ENCODE assay signal across 16 cellular contexts in the genomic region with DNA sequence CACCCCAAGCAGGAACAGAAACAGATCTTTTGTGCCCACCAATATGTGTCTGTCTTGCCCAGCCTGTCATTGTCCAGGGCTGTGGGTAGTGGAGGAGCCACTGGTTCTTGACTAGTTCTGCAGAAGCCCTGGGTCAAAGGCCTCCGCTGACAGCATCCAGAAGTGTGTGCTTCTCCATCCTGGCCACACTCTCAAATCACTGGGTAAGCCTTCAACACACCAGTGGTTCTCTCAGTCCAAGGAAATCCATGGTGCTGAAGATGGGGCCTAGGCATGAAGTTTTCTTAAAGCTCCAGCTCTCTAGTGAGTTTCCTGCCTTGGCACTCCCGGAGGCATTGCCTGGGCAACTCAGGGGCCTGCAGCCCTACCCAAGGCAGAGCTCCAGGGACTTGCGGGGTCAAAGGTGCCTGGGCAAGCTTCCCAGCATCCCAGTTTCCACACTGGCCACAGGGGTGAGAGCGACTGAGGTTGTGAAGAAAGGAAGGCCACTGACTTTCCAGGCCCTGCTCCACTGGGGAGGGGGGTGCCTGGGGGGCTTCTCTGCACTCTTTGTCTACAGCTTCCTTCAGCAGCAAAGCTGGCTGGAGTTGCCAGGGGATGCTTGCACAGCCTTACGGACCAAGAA. TPM values are rescaled to one million over a fixed set of nuclear protein-coding genes. Genes with fewer than 3 reads are reported as not detected.
DNase-seq lines count a peak whose midpoint lies in the region; ATAC-seq and TF ChIP-seq lines count a peak whose summit lies in the region.
"Had no signal": no experiment of that assay in that cellular context is flagged by ENCODE, and none has a peak within 500 bp of the region (broad histone marks: within the 10 kb centered on the region; RNA-seq: fewer than 3 reads in every experiment).

No MANE protein-coding gene starts in this region.

- H3K4ac ChIP-seq in neuronal stem cell (ENCODE audit: low read length) = no peak overlapping the region

- no peaks in the 10 kb centered on the region for H3K9me3 ChIP-seq in neuronal stem cell (replicated peaks in 1 of 2; ENCODE audit: control insufficient read depth in 2 of 2, insufficient read depth in 1 of 2, low read depth in 1 of 2, low read length in 2 of 2)
- H3K9me3 ChIP-seq in neural progenitor cell (ENCODE audit: low read depth) = no peaks in the 10 kb centered on the region

- H3K4me1 ChIP-seq in neuronal stem cell (ENCODE audit: control insufficient read depth in 2 of 2, insufficient read depth in 1 of 2, low read depth in 1 of 2, low read length in 2 of 2) (peaks cover 9 to 11% of the 10 kb centered on the region in 2 donors), neural progenitor cell (peaks cover 7% of the 10 kb centered on the region)

- no peaks in the 10 kb centered on the region for H3K79me2 ChIP-seq in neural progenitor cell (ENCODE audit: low read depth)

- no peaks in the 10 kb centered on the region for H3K79me1 ChIP-seq in neuronal stem cell (ENCODE audit: low read depth, low read length)

- H3K9ac ChIP-seq in neuronal stem cell (ENCODE audit: low read depth, low read length, poor library complexity) = no peak overlapping the region
- no peak overlapping the region for H3K9ac ChIP-seq in neural progenitor cell
- H3K9ac ChIP-seq: KMS-11 had no signal

- no peak for TF ChIP-seq CTCF in neural progenitor cell (IDR thresholded peaks at IDR 0.05)

- no peak overlapping the region for H3K14ac ChIP-seq in neuronal stem cell (ENCODE audit: low read length)

- no CpG with 5 or more reads among the region's 5 CpGs for WGBS in neuronal stem cell (ENCODE audit: extremely low coverage in 2 of 2, insufficient read length in 2 of 2, insufficient replicate concordance in 1 of 2), 2 donors

- H4K8ac ChIP-seq in neuronal stem cell (ENCODE audit: low read depth, low read length) = no peak overlapping the region

- no peak overlapping the region for H2BK15ac ChIP-seq in neuronal stem cell (ENCODE audit: low read length)

- H3K4me2 ChIP-seq in neuronal stem cell (ENCODE audit: insufficient read depth, low read length, poor library complexity, severe bottlenecking) (no peak overlapping the region), neural progenitor cell (no peak overlapping the region)
- H3K4me2 ChIP-seq: KMS-11 had no signal

- no peak overlapping the region for H4K91ac ChIP-seq in neuronal stem cell (ENCODE audit: low read depth, low read length, poor library complexity)

- no peak overlapping the region for H2AK5ac ChIP-seq in neuronal stem cell (ENCODE audit: low read depth, low read length)

- H3K27me3 ChIP-seq in neuronal stem cell (ENCODE audit: control insufficient read depth in 3 of 3, insufficient read depth in 3 of 3, low read depth in 1 of 3, low read length in 3 of 3) (peaks cover 0 to 25% (median 2%) of the 10 kb centered on the region in 3 experiments), neural progenitor cell (peaks cover 18% of the 10 kb centered on the region)

- ATAC-seq in HG03175 (IDR thresholded peaks at IDR 0.05; ENCODE audit: unreplicated experiment) = no peak
- ATAC-seq in GM19467 (IDR thresholded peaks at IDR 0.05; ENCODE audit: unreplicated experiment) = no peak

- H3K18ac ChIP-seq in neuronal stem cell (ENCODE audit: low read length) = no peak overlapping the region

- H3K4me1 Mint-ChIP-seq in neural progenitor cell = peaks cover 40% of the 10 kb centered on the region

- H3K23ac ChIP-seq in neuronal stem cell (ENCODE audit: low read depth, low read length, poor library complexity) = peak overlapping the region; percentile 25

- no peak overlapping the region for H3K27ac Mint-ChIP-seq in neural progenitor cell
- H3K27ac Mint-ChIP-seq: CD4-positive, CD25-positive, alpha-beta regulatory T cell had no signal

- H2BK120ac ChIP-seq in neuronal stem cell (ENCODE audit: low read depth, low read length) = no peak overlapping the region

- no peak overlapping the region for H3K4me3 ChIP-seq in neuronal stem cell (ENCODE audit: low read length in 2 of 2)
- no peak overlapping the region for H3K4me3 ChIP-seq in neural progenitor cell

- H4K20me1 ChIP-seq in neural progenitor cell (ENCODE audit: low read depth) = peaks cover 5% of the 10 kb centered on the region

- peaks cover 1% of the 10 kb centered on the region for H3K9me3 Mint-ChIP-seq in neural progenitor cell
- H3K9me3 Mint-ChIP-seq: CD4-positive, CD25-positive, alpha-beta regulatory T cell had no signal

- DNase-seq in Ammon's horn (ENCODE audit: low spot score) (peak; percentile 57), globus pallidus (ENCODE audit: low spot score) (peak; percentile 48), neuronal stem cell (ENCODE audit: low spot score) (no peak), neural progenitor cell (ENCODE audit: low spot score) (no peak)
- no peak for DNase-seq in activated CD4-positive, alpha-beta T cell treated with anti-CD3 and anti-CD28 coated beads, Interleukin-2, amount 50 U/mL, for 48 hours
- DNase-seq: CD4-positive, CD25-positive, alpha-beta regulatory T cell; DMS79; NCI-H1105; NCI-H1694 treated with DMSO at 0.1 percent for 48 hours; NCI-H446 treated with DMSO at 0.1 percent for 48 hours; NCI-H774; SHP77 had no signal

- no peaks in the 10 kb centered on the region for H3K36me3 Mint-ChIP-seq in neural progenitor cell
- H3K36me3 Mint-ChIP-seq: CD4-positive, CD25-positive, alpha-beta regulatory T cell had no signal

- no peak overlapping the region for H3K4me3 Mint-ChIP-seq in neural progenitor cell
- H3K4me3 Mint-ChIP-seq: CD4-positive, CD25-positive, alpha-beta regulatory T cell had no signal

- no peak overlapping the region for H2BK12ac ChIP-seq in neuronal stem cell (ENCODE audit: low read length)

- H3K27ac ChIP-seq in neuronal stem cell (replicated peaks; ENCODE audit: low read length) (no peak overlapping the region), neural progenitor cell (no peak overlapping the region)
- H3K27ac ChIP-seq: KMS-11 had no signal

- H2BK5ac ChIP-seq in neuronal stem cell (ENCODE audit: low read length) = no peak overlapping the region

- H3K36me3 ChIP-seq in neuronal stem cell (replicated peaks in 1 of 2; ENCODE audit: control insufficient read depth in 2 of 2, insufficient read depth in 2 of 2, low read length in 2 of 2) (no peaks in the 10 kb centered on the region), neural progenitor cell (no peaks in the 10 kb centered on the region)

- peaks cover 7% of the 10 kb centered on the region for H3K27me3 Mint-ChIP-seq in neural progenitor cell (ENCODE audit: insufficient read depth, low read depth)

- peaks cover 7% of the 10 kb centered on the region for H3F3A ChIP-seq in neural progenitor cell (ENCODE audit: low read depth)

- H2AFZ ChIP-seq in neuronal stem cell (ENCODE audit: low read length) (no peak overlapping the region), neural progenitor cell (replicated peaks) (no peak overlapping the region)

TF ChIP-seq in PFSK-1, 5 proteins besides CTCF, POLR2A, EP300 and RAD21:
- TF ChIP-seq REST (IDR thresholded peaks at IDR 0.05; ENCODE audit: insufficient read depth in 1 of 2, low read depth in 2 of 2, low read length in 2 of 2) = peak; percentile 17 to 85; a peak in 3 of 4 replicates
- TF ChIP-seq POLR2AphosphoS5 (IDR thresholded peaks at IDR 0.05; ENCODE audit: low read depth, low read length) = no peak

RNA-seq across cellular contexts. Expression of gene RPL32, which starts 37.9 kb away (rescaled TPM):
- polyA plus RNA-seq in PFSK-1 (2012; ENCODE audit: insufficient read length, low read depth) = 2,453 TPM
- polyA plus RNA-seq in neuronal stem cell (2013, experiment 1 of 2) = 2,661 TPM
- polyA plus RNA-seq in neuronal stem cell (2013, experiment 2 of 2) = 2,611 TPM
- 1,028 and 2,309 TPM in 2 replicates for total RNA-seq in neural progenitor cell (ENCODE audit: low replicate concordance)

Comparison
In these comparisons a context has a peak if more than half of its experiments do, and no peak if none do; other contexts are left out.
1. DNase-seq: peak in Ammon's horn (single experiment) and globus pallidus (single experiment); none in neuronal stem cell (single experiment), activated CD4-positive, alpha-beta T cell treated with anti-CD3 and anti-CD28 coated beads, Interleukin-2, amount 50 U/mL, for 48 hours (0 of 2) and neural progenitor cell (single experiment).